Comparison of ENCODE assay signal across 25 cellular contexts in genomic region chr14:33728010-33728498, GRCh38.
DNase-seq lines count a peak whose midpoint lies in the region; ATAC-seq and TF ChIP-seq lines count a peak whose summit lies in the region.
"Had no signal": no experiment of that assay in that cellular context is flagged by ENCODE, and none has a peak within 500 bp of the region (broad histone marks: within the 10 kb centered on the region; RNA-seq: fewer than 3 reads in every experiment).

No MANE protein-coding gene starts in this region.

- CTCF ChIA-PET in HEK293 (lab: Yijun Ruan, JAX) (no interaction called here), WTC11 (lab: Charles Lee) (no interaction called here)
- CTCF ChIA-PET in activated CD8-positive, alpha-beta T cell treated with anti-CD3 and anti-CD28 coated beads for 36 hours (lab: Charles Lee) = no interaction called here

- H3K27ac ChIP-seq in HEK293 (ENCODE audit: extremely low read depth, low read depth, low read length) = no peak overlapping the region
- H3K27ac ChIP-seq: BLaER1 treated with 17β-estradiol and CSF1 and Interleukin-3, amounts not matched to agents 10 nM and 100 nM; heart left ventricle; thoracic aorta had no signal

- DNase-seq in Ammon's horn (ENCODE audit: low spot score) (peak; percentile 32), WTC11 (ENCODE audit: low spot score) (no peak), kidney tubule cell (ENCODE audit: low spot score) (peak; percentile 37), foreskin melanocyte (no peak), RPMI8226 (no peak)
- no peak for DNase-seq in activated CD8-positive, alpha-beta T cell treated with anti-CD3 and anti-CD28 coated beads for 36 hours
- DNase-seq: activated CD4-positive, alpha-beta T cell treated with anti-CD3 and anti-CD28 coated beads, Interleukin-2, amount 10 ng/mL, durations not matched to agents 7 days and 5 days; Calu3; central memory CD4-positive, alpha-beta T cell; EL; heart left ventricle; naive B cell; NCI-H524 treated with DMSO at 0.1 percent for 48 hours; stimulated activated CD4-positive, alpha-beta T cell treated with anti-CD3 and anti-CD28 coated beads, Interleukin-4, amount 100 ng/mL, for 4 hours; stimulated activated naive CD4-positive, alpha-beta T cell had no signal

- H3K4me1 ChIP-seq in HEK293 (ENCODE audit: control insufficient read depth, insufficient read depth, low read length) = no peaks in the 10 kb centered on the region
- H3K4me1 ChIP-seq: BLaER1 treated with 17β-estradiol and CSF1 and Interleukin-3, amounts not matched to agents 10 nM and 100 nM had no signal

- H3K9me3 Mint-ChIP-seq in WTC11 = peaks cover 7% of the 10 kb centered on the region
- no peaks in the 10 kb centered on the region for H3K9me3 Mint-ChIP-seq in activated CD8-positive, alpha-beta T cell treated with anti-CD3 and anti-CD28 coated beads for 36 hours
- H3K9me3 Mint-ChIP-seq: activated CD4-positive, alpha-beta T cell treated with anti-CD3 and anti-CD28 coated beads, Interleukin-2, amount 10 ng/mL, durations not matched to agents 7 days and 5 days; activated naive CD4-positive, alpha-beta T cell treated with anti-CD3 and anti-CD28 coated beads, Interleukin-2, amount 50 U/mL, for 24 hours; IgD-negative memory B cell; naive B cell; T-helper 2 cell treated with Interferon-gamma antibody and Interleukin-4, amounts not matched to agents 5 μg/mL and 100 μg/mL, for 36 hours had no signal

- H3K4me1 Mint-ChIP-seq in WTC11 = peaks cover 3% of the 10 kb centered on the region; the same call in 1 of the 2 replicates
- H3K4me1 Mint-ChIP-seq in activated CD8-positive, alpha-beta T cell treated with anti-CD3 and anti-CD28 coated beads for 36 hours (ENCODE audit: low read depth) = no peaks in the 10 kb centered on the region
- H3K4me1 Mint-ChIP-seq: activated CD4-positive, alpha-beta T cell treated with anti-CD3 and anti-CD28 coated beads, Interleukin-2, amount 10 ng/mL, durations not matched to agents 7 days and 5 days; activated naive CD4-positive, alpha-beta T cell treated with anti-CD3 and anti-CD28 coated beads, Interleukin-2, amount 50 U/mL, for 24 hours; IgD-negative memory B cell; naive B cell had no signal

- no peaks in the 10 kb centered on the region for H3K36me3 ChIP-seq in HEK293 (ENCODE audit: control insufficient read depth in 2 of 2, insufficient read depth in 1 of 2, low read length in 2 of 2)
- H3K36me3 ChIP-seq: BLaER1 treated with 17β-estradiol and CSF1 and Interleukin-3, amounts not matched to agents 10 nM and 100 nM; heart left ventricle; thoracic aorta had no signal

- no peaks in the 10 kb centered on the region for H3K9me3 ChIP-seq in HEK293 (ENCODE audit: control insufficient read depth, insufficient read depth, low read depth, low read length)
- H3K9me3 ChIP-seq: BLaER1 treated with 17β-estradiol and CSF1 and Interleukin-3, amounts not matched to agents 10 nM and 100 nM; heart left ventricle; thoracic aorta had no signal

- H3K4me3 ChIP-seq in HEK293 (ENCODE audit: low read depth, low read length) = no peak overlapping the region
- H3K4me3 ChIP-seq: BLaER1 treated with 17β-estradiol and CSF1 and Interleukin-3, amounts not matched to agents 10 nM and 100 nM; heart left ventricle; thoracic aorta had no signal

- ATAC-seq in WTC11 (peak; percentile 32; the same call in 1 of the 2 replicates), HG03520 (IDR thresholded peaks at IDR 0.05; ENCODE audit: unreplicated experiment) (no peak)
- no peak for ATAC-seq in activated CD8-positive, alpha-beta T cell treated with anti-CD3 and anti-CD28 coated beads for 36 hours
- ATAC-seq: HCT116, left lobe of liver, SK-N-SH treated with all-trans-retinoic acid at 6 μM for 48 hours had no signal

- TF ChIP-seq CTCF in HEK293 (tag by site-specific recombination; IDR thresholded peaks at IDR 0.05) (no peak), WTC11 (IDR thresholded peaks at IDR 0.05) (no peak)
- TF ChIP-seq CTCF in activated CD8-positive, alpha-beta T cell treated with anti-CD3 and anti-CD28 coated beads for 36 hours (IDR thresholded peaks at IDR 0.05) = no peak

- H3K27me3 Mint-ChIP-seq in WTC11 (ENCODE audit: low read depth) = no peaks in the 10 kb centered on the region
- peaks cover 2% of the 10 kb centered on the region for H3K27me3 Mint-ChIP-seq in activated CD8-positive, alpha-beta T cell treated with anti-CD3 and anti-CD28 coated beads for 36 hours
- H3K27me3 Mint-ChIP-seq: activated CD4-positive, alpha-beta T cell treated with anti-CD3 and anti-CD28 coated beads, Interleukin-2, amount 10 ng/mL, durations not matched to agents 7 days and 5 days; activated naive CD4-positive, alpha-beta T cell treated with anti-CD3 and anti-CD28 coated beads, Interleukin-2, amount 50 U/mL, for 24 hours; IgD-negative memory B cell had no signal

- POLR2A ChIA-PET in HEK293 (lab: Yijun Ruan, JAX) (no interaction called here), WTC11 (lab: Charles Lee) (no interaction called here)
- POLR2A ChIA-PET in activated CD8-positive, alpha-beta T cell treated with anti-CD3 and anti-CD28 coated beads for 36 hours (lab: Charles Lee) = no interaction called here

- H3K36me3 Mint-ChIP-seq in WTC11 = 0 out of 2 replicates have a peak, but pooled peaks cover 4% of the 10 kb centered on the region
- no peaks in the 10 kb centered on the region for H3K36me3 Mint-ChIP-seq in activated CD8-positive, alpha-beta T cell treated with anti-CD3 and anti-CD28 coated beads for 36 hours (ENCODE audit: low read depth)
- H3K36me3 Mint-ChIP-seq: activated naive CD4-positive, alpha-beta T cell treated with anti-CD3 and anti-CD28 coated beads, Interleukin-2, amount 50 U/mL, for 24 hours; IgD-negative memory B cell; naive B cell had no signal

- no peak overlapping the region for H3K27ac Mint-ChIP-seq in WTC11
- H3K27ac Mint-ChIP-seq in activated CD8-positive, alpha-beta T cell treated with anti-CD3 and anti-CD28 coated beads for 36 hours = no peak overlapping the region
- H3K27ac Mint-ChIP-seq: activated CD4-positive, alpha-beta T cell treated with anti-CD3 and anti-CD28 coated beads, Interleukin-2, amount 10 ng/mL, durations not matched to agents 7 days and 5 days; activated naive CD4-positive, alpha-beta T cell treated with anti-CD3 and anti-CD28 coated beads, Interleukin-2, amount 50 U/mL, for 24 hours; IgD-negative memory B cell; naive B cell; T-helper 2 cell treated with Interferon-gamma antibody and Interleukin-4, amounts not matched to agents 5 μg/mL and 100 μg/mL, for 36 hours had no signal

- intact Hi-C loops in activated CD8-positive, alpha-beta T cell treated with anti-CD3 and anti-CD28 coated beads for 36 hours (cut with micrococcal nuclease) = no loop called here

- H3K4me3 Mint-ChIP-seq in WTC11 = no peak overlapping the region
- no peak overlapping the region for H3K4me3 Mint-ChIP-seq in activated CD8-positive, alpha-beta T cell treated with anti-CD3 and anti-CD28 coated beads for 36 hours
- H3K4me3 Mint-ChIP-seq: activated CD4-positive, alpha-beta T cell treated with anti-CD3 and anti-CD28 coated beads, Interleukin-2, amount 10 ng/mL, durations not matched to agents 7 days and 5 days; activated naive CD4-positive, alpha-beta T cell treated with anti-CD3 and anti-CD28 coated beads, Interleukin-2, amount 50 U/mL, for 24 hours; IgD-negative memory B cell; naive B cell; T-helper 2 cell treated with Interferon-gamma antibody and Interleukin-4, amounts not matched to agents 5 μg/mL and 100 μg/mL, for 36 hours had no signal

TF ChIP-seq in HEK293, 187 proteins besides CTCF, POLR2A, EP300 and RAD21:
- TF ChIP-seq, protein P1, sequence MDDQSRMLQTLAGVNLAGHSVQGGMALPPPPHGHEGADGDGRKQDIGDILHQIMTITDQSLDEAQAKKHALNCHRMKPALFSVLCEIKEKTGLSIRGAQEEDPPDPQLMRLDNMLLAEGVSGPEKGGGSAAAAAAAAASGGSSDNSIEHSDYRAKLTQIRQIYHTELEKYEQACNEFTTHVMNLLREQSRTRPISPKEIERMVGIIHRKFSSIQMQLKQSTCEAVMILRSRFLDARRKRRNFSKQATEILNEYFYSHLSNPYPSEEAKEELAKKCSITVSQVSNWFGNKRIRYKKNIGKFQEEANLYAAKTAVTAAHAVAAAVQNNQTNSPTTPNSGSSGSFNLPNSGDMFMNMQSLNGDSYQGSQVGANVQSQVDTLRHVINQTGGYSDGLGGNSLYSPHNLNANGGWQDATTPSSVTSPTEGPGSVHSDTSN (CRISPR knock-in tag; IDR thresholded peaks at IDR 0.05) = no peak
- TF ChIP-seq ZNF621 (tag by site-specific recombination; IDR thresholded peaks at IDR 0.05) (no peak), ZNF311 (tag by site-specific recombination; IDR thresholded peaks at IDR 0.05; ENCODE audit: borderline replicate concordance) (no peak), ZNF555 (tag by site-specific recombination; conservative IDR thresholded peaks at IDR 0.05) (no peak), ZIC2 (tag by site-specific recombination; IDR thresholded peaks at IDR 0.05) (peak; percentile 88), ZNF133 (tag by site-specific recombination; IDR thresholded peaks at IDR 0.05) (no peak), ZNF169 (tag by site-specific recombination; IDR thresholded peaks at IDR 0.05) (no peak)

TF ChIP-seq in WTC11, 78 proteins besides CTCF, POLR2A, EP300 and RAD21 (continues in another document):
- TF ChIP-seq NFATC4 (CRISPR knock-in tag; IDR thresholded peaks at IDR 0.05) (no peak), AFF4 (CRISPR knock-in tag; IDR thresholded peaks at IDR 0.05; ENCODE audit: borderline replicate concordance) (no peak)

Comparison
In these comparisons a context has a peak if more than half of its experiments do, and no peak if none do; other contexts are left out.
1. DNase-seq: peak in Ammon's horn (single experiment) and kidney tubule cell (single experiment); none in WTC11 (single experiment), foreskin melanocyte (single experiment), activated CD8-positive, alpha-beta T cell treated with anti-CD3 and anti-CD28 coated beads for 36 hours (single experiment) and RPMI8226 (single experiment).